ENCODE assay signal across 8 cellular contexts in genomic region chr1:207050768-207051614, GRCh38. TPM values are rescaled to one million over a fixed set of nuclear protein-coding genes. Genes with fewer than 3 reads are reported as not detected.
DNase-seq lines count a peak whose midpoint lies in the region; ATAC-seq and TF ChIP-seq lines count a peak whose summit lies in the region.

Gene YOD1 (minus strand): TSS chr1:207051208. CDS start chr1:207051030, 178 bp downstream.

- peak within 1 kb of the TSS; percentile 94 to 99 (median 99) for H3K4me3 Mint-ChIP-seq in T-cell

- peaks cover 62 to 74% (median 70%) of the 10 kb centered on the region in 3 donors for H3K4me1 Mint-ChIP-seq in T-cell

- POLR2A ChIA-PET in HEK293T (lab: Yijun Ruan, JAX): no interaction called here
- POLR2A ChIA-PET in T-cell (lab: Charles Lee): no interaction called here

- H3K4me3 ChIP-seq in transverse colon: peak within 1 kb of the TSS; percentile 66 to 96 (median 84)

- H3K27ac Mint-ChIP-seq in T-cell: peak within 1 kb of the TSS; percentile 89 to 96

- H3K27me3 ChIP-seq in transverse colon: no peaks in the 10 kb centered on the region

- in situ Hi-C loops in transverse colon (cut with MboI; ENCODE audit: low pct_ligation_motif_present in 1 of 4, low pct_unique_long_range_greater_than_20kb in 1 of 4, low sequenced_read_pairs in 3 of 4): no loop called here

- ATAC-seq in T-cell (replicated peaks in 1 of 4) (peak; percentile 49 to 59 (median 57)), left cardiac atrium (peak; percentile 75 to 81)

- peaks cover 21 to 80% (median 38%) of the 10 kb centered on the region in 4 donors for H3K4me1 ChIP-seq in transverse colon

- WGBS in transverse colon (ENCODE audit: low coverage in 1 of 2), 2 donors: 6% methylated on average over 47 of the region's 47 CpGs; no CpG with 5 or more reads in 1 of the 2 donors

- peak; percentile 26 for TF ChIP-seq POLR2A in transverse colon (IDR thresholded peaks at IDR 0.05)

- CTCF ChIA-PET in HEK293T (lab: Yijun Ruan, JAX): interaction anchor here (1.1 kb wide), 1 partner anchor 9 kb away, joined by 3 read pairs; no protein-coding TSS in a partner anchor
- CTCF ChIA-PET in T-cell (lab: Charles Lee): interaction anchor here in 1 of 2 donors (1.7 kb wide), 1 partner anchor 27 kb away, joined by 13 read pairs; no protein-coding TSS in a partner anchor

- TF ChIP-seq EP300 in transverse colon (IDR thresholded peaks at IDR 0.05; ENCODE audit: low read depth): no peak

- H3K9me3 ChIP-seq in transverse colon: no peaks in the 10 kb centered on the region

- no peaks in the 10 kb centered on the region for H3K27me3 Mint-ChIP-seq in T-cell

- H3K36me3 Mint-ChIP-seq in T-cell: peaks cover 17% of the 10 kb centered on the region

- no peaks in the 10 kb centered on the region for H3K9me3 Mint-ChIP-seq in T-cell

- H3K36me3 ChIP-seq in transverse colon: peaks cover 0 to 9% (median 4%) of the 10 kb centered on the region in 4 donors

- DNase-seq in ELF-1 (ENCODE audit: low read depth, low spot score) (peak; percentile 94), HEK293T (ENCODE audit: extremely low spot score) (peak; percentile 93), NCI-H146 (lab: John Stamatoyannopoulos, UW) (peak; percentile 92), T-cell (peak; percentile 79 to 91 (median 87)), amniotic epithelial cell (ENCODE audit: low read depth) (peak; percentile 88), left cardiac atrium (peak; percentile 95), posterior cingulate gyrus (peak; percentile 81 to 98 (median 89)), transverse colon (peak; percentile 94)

- intact Hi-C loops in left cardiac atrium (cut with DNase I) (loop anchor here in 1 of 2 donors (2.0 kb wide), 1 partner anchor 28 kb away; no protein-coding TSS in a partner anchor), posterior cingulate gyrus (cut with DNase I) (loop anchor here (2.0 to 10.0 kb wide), 4 partner anchors 26 to 446 kb away; partner anchors contain the start of genes CD55 and CR1), transverse colon (cut with DNase I; ENCODE audit: low total_unique reads) (no loop called here)

- TF ChIP-seq CTCF in transverse colon (IDR thresholded peaks at IDR 0.05): no peak

- peak within 1 kb of the TSS; percentile 92 to 96 (median 92) for H3K27ac ChIP-seq in transverse colon

TF ChIP-seq in HEK293T, 16 proteins besides CTCF, POLR2A, EP300 and RAD21:
- TF ChIP-seq NFRKB (IDR thresholded peaks at IDR 0.05) (peak; percentile 69), PKNOX1 (IDR thresholded peaks at IDR 0.05) (no peak), L3MBTL2 (conservative IDR thresholded peaks at IDR 0.05) (peak; percentile 73), FOXM1 (IDR thresholded peaks at IDR 0.05; ENCODE audit: borderline replicate concordance) (no peak)

RNA-seq across cellular contexts. Expression of gene YOD1, which starts in this region (rescaled TPM):
- total RNA-seq in T-cell (10 to 100 TPM in 2 of 5 donors, 1 to 10 TPM in 3; 7.8 to 13.5 (median 8.7) TPM), left cardiac atrium (1 to 10 TPM; 3.4 to 5.9 TPM), transverse colon (10 to 100 TPM in 2 of 4 donors, 1 to 10 TPM in 2; 9.0 to 17.5 (median 12.0) TPM)

Comparison
In these comparisons a context has a peak if more than half of its experiments do, and no peak if none do; other contexts are left out.
1. Peak in every context shown above with its lines: DNase-seq, ATAC-seq, H3K4me3 ChIP-seq and H3K27ac ChIP-seq.